In genomic region chr3:196080997-196081833, GRCh38 we compare ENCODE assay signal across 8 cellular contexts. TPM values are rescaled to one million over a fixed set of nuclear protein-coding genes. Genes with fewer than 3 reads are reported as not detected.
DNase-seq lines count a peak whose midpoint lies in the region; ATAC-seq, FAIRE-seq and TF ChIP-seq lines count a peak whose summit lies in the region.

No MANE protein-coding gene starts in this region.

- no peaks in the 10 kb centered on the region for H3K9me3 ChIP-seq in kidney (ENCODE audit: control insufficient read depth in 1 of 2, low read length in 2 of 2)

- TF ChIP-seq POLR2A in GM18505 (IDR thresholded peaks at IDR 0.05; ENCODE audit: borderline replicate concordance, extremely low read depth, insufficient read depth, insufficient read length): no peak

- no peak for FAIRE-seq in kidney (lab: Jason Lieb, UNC)

- DNase-seq in NCI-H146 (lab: John Stamatoyannopoulos, UW) (peak; percentile 76), caudate nucleus (lab: John Stamatoyannopoulos, UW) (peak in 54 of 61 donors; percentile 10 to 84 (median 58)), kidney (peak; percentile 87), amniotic stem cell (lab: John Stamatoyannopoulos, UW) (no peak)
- DNase-seq in activated CD4-positive, CD25-positive, alpha-beta regulatory T cell (lab: John Stamatoyannopoulos, UW): peak; percentile 22 to 39 (median 28)
- DNase-seq in stimulated activated CD4-positive, alpha-beta T cell treated with anti-CD3 and anti-CD28 coated beads, Interleukin-12 subunit alpha, Interleukin-12 subunit beta, amount 100 ng/mL, for 48 hours (ENCODE audit: low read depth in 2 of 3, low spot score in 1 of 3): peak; percentile 36 to 50 (median 42)

- H3K4me1 ChIP-seq in kidney (ENCODE audit: control insufficient read depth in 1 of 2, insufficient read depth in 1 of 2, low read depth in 1 of 2, low read length in 2 of 2): peaks cover 0 to 6% of the 10 kb centered on the region in 2 donors

- intact Hi-C loops in kidney (cut with DNase I): no loop called here

- no peak for TF ChIP-seq CTCF in kidney (IDR thresholded peaks at IDR 0.05; ENCODE audit: borderline replicate concordance, extremely low read depth, insufficient read depth)

- peak overlapping the region; percentile 78 to 94 for H3K9ac ChIP-seq in kidney (ENCODE audit: low read length in 2 of 2)

- peak overlapping the region; percentile 95 for H3K27ac ChIP-seq in caudate nucleus (ENCODE audit: low read depth, low read length)
- H3K27ac ChIP-seq in kidney (ENCODE audit: low read depth in 2 of 2, low read length in 2 of 2): peak overlapping the region; percentile 94 to 96

- ATAC-seq in GM18505 (IDR thresholded peaks at IDR 0.05; ENCODE audit: unreplicated experiment) (peak; percentile 38), HG02798 (IDR thresholded peaks at IDR 0.05; ENCODE audit: poor library complexity, unreplicated experiment) (peak; percentile 43)

- peak overlapping the region; percentile 55 to 98 for H3K4me3 ChIP-seq in kidney (ENCODE audit: low read length in 2 of 2)

- no peaks in the 10 kb centered on the region for H3K36me3 ChIP-seq in kidney (ENCODE audit: control insufficient read depth in 1 of 2, insufficient read depth in 2 of 2, low read length in 2 of 2)

RNA-seq across cellular contexts. Expression of gene TFRC, which starts 0.7 kb away (rescaled TPM):
- total RNA-seq in kidney: 61.1 TPM
- polyA plus RNA-seq in kidney (ENCODE audit: insufficient read depth, low read depth, low replicate concordance): 23.7 TPM
